In the genomic region with DNA sequence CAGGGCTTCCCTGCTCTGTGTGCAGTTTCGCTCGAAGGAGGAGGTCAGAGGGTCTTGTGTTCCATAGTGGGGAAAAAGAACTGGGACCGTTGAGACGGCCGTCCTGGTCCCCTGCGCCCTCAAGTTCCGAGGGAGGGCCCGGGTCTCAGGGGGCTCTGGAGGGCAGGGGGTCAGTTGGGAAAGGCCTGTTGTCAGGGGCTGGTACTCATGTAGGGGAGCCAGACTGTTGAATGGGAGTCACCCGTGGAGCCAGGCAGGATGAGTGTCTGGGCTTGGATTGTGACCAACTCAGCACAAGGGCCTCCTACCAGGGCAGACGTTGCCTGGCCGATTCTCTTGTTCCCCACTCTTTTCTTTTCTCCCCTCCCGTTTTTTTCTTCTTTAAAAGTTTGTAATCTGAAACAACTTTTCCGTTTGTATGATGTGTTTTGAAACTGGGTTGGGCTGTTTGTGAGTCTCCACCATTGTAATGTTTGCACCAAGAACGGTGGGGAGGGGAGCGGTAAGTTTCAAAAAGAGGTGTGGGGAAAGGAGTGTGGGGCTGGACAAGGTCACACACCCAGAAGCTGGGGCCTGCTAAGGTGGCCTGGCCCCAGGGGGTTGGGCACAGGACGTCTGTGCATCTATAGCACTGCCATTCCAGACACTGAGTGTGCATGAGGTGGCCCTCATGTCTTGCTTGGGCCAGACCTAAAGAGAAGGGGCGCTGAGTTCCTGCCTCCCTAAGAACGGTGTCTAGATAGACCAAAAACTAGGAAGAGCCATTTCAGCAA, we compare ENCODE assay signal across 2 cellular contexts.
TF ChIP-seq lines count a peak whose summit lies in the region.

No MANE protein-coding gene starts in this region.

TF ChIP-seq in A549, 52 proteins besides CTCF, POLR2A, EP300 and RAD21:
- TF ChIP-seq SREBF2 (IDR thresholded peaks at IDR 0.05) = no peak
- TF ChIP-seq HOXA7 (CRISPR knock-in tag; IDR thresholded peaks at IDR 0.05) = no peak
- TF ChIP-seq RCOR1 (IDR thresholded peaks at IDR 0.05; ENCODE audit: low read depth, low read length) = no peak
- TF ChIP-seq, protein P1, sequence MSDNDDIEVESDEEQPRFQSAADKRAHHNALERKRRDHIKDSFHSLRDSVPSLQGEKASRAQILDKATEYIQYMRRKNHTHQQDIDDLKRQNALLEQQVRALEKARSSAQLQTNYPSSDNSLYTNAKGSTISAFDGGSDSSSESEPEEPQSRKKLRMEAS (IDR thresholded peaks at IDR 0.05) = peak; percentile 20; the same call in 1 of the 2 replicates
- no peak for TF ChIP-seq EHMT2 (IDR thresholded peaks at IDR 0.05; ENCODE audit: low read depth)
- no peak for TF ChIP-seq CHD2 (IDR thresholded peaks at IDR 0.05; ENCODE audit: low read length, partially characterized antibody)
- TF ChIP-seq E2F6 (IDR thresholded peaks at IDR 0.05; ENCODE audit: borderline replicate concordance, low read depth) = no peak

TF ChIP-seq in H1, 55 proteins besides CTCF, POLR2A, EP300 and RAD21:
- TF ChIP-seq SP1 (IDR thresholded peaks at IDR 0.05; ENCODE audit: low read depth, low read length) (no peak), CTBP2 (IDR thresholded peaks at IDR 0.05; ENCODE audit: borderline replicate concordance, insufficient read depth, insufficient read length, low read length) (no peak), SIRT6 (IDR thresholded peaks at IDR 0.05; ENCODE audit: low read length) (no peak), MAFK (IDR thresholded peaks at IDR 0.05; ENCODE audit: low read depth, low read length) (no peak), RFX5 (IDR thresholded peaks at IDR 0.05; ENCODE audit: borderline replicate concordance, low read depth, low read length) (no peak), SP2 (IDR thresholded peaks at IDR 0.05; ENCODE audit: low read length) (no peak), USF2 (IDR thresholded peaks at IDR 0.05; ENCODE audit: low read length) (no peak), EZH2 (IDR thresholded peaks at IDR 0.05; ENCODE audit: low read depth, low read length, severe bottlenecking) (peak; percentile 21), HDAC6 (IDR thresholded peaks at IDR 0.05; ENCODE audit: low read depth, low read length) (no peak), ASH2L (IDR thresholded peaks at IDR 0.05; ENCODE audit: low read length) (peak; percentile 81), RNF2 (IDR thresholded peaks at IDR 0.05; ENCODE audit: borderline replicate concordance, low read depth, low read length, missing control alignments, poor library complexity, severe bottlenecking) (no peak), CHD2 (IDR thresholded peaks at IDR 0.05; ENCODE audit: low read length) (no peak), FOSL1 (IDR thresholded peaks at IDR 0.05; ENCODE audit: insufficient read depth, low read depth, low read length) (no peak), JUND (IDR thresholded peaks at IDR 0.05; ENCODE audit: low read length) (no peak)
TF ChIP-seq in H1: peak in this region for 2.
